In genomic region chr19:48954595-48955307, GRCh38 we compare ENCODE assay signal across 8 cellular contexts. TPM values are rescaled to one million over a fixed set of nuclear protein-coding genes. Genes with fewer than 3 reads are reported as not detected.
DNase-seq lines count a peak whose midpoint lies in the region; ATAC-seq and TF ChIP-seq lines count a peak whose summit lies in the region.

TSS of gene BAX (plus strand) at chr19:48954875. CDS start at chr19:48954929, 54 bp downstream.

- H3K9me3 ChIP-seq in BLaER1 = no peaks in the 10 kb centered on the region

- peak; percentile 56 for ATAC-seq in HG03457 (IDR thresholded peaks at IDR 0.05; ENCODE audit: unreplicated experiment)

- no peaks in the 10 kb centered on the region for H3K27me3 ChIP-seq in BLaER1

- peaks cover 46% of the 10 kb centered on the region for H3K4me1 Mint-ChIP-seq in activated CD4-positive, alpha-beta T cell treated with anti-CD3 and anti-CD28 coated beads, Interleukin-2, amount 10 ng/mL, durations not matched to agents 7 days and 5 days

- peak within 1 kb of the TSS; percentile 77 for H3K4me3 Mint-ChIP-seq in activated CD4-positive, alpha-beta T cell treated with anti-CD3 and anti-CD28 coated beads, Interleukin-2, amount 10 ng/mL, durations not matched to agents 7 days and 5 days

- peaks cover 63% of the 10 kb centered on the region for H3K4me1 ChIP-seq in BLaER1

- peak within 1 kb of the TSS; percentile 90 for H3K4me2 ChIP-seq in BLaER1

- H3K36me3 ChIP-seq in BLaER1 = peaks cover 21% of the 10 kb centered on the region

- POLR2A ChIA-PET in activated CD4-positive, alpha-beta T cell treated with anti-CD3 and anti-CD28 coated beads, Interleukin-2, amount 10 ng/mL, durations not matched to agents 7 days and 5 days (lab: Charles Lee) = interaction anchor here (0.6 to 0.7 kb wide), 3 partner anchors 13 to 167 kb away, joined by 3 to 7 read pairs (median 4); no protein-coding TSS in a partner anchor

- no peak for TF ChIP-seq CTCF in coronary artery (IDR thresholded peaks at IDR 0.05)

- H3K9me3 Mint-ChIP-seq in activated CD4-positive, alpha-beta T cell treated with anti-CD3 and anti-CD28 coated beads, Interleukin-2, amount 10 ng/mL, durations not matched to agents 7 days and 5 days = no peaks in the 10 kb centered on the region

- peaks cover 12% of the 10 kb centered on the region; the same call in 1 of the 2 replicates for H4K20me1 ChIP-seq in BLaER1

- H3K27ac ChIP-seq in BLaER1 (peak within 1 kb of the TSS; percentile 98), coronary artery (peak within 1 kb of the TSS; percentile 86 to 88)

- H3K36me3 Mint-ChIP-seq in activated CD4-positive, alpha-beta T cell treated with anti-CD3 and anti-CD28 coated beads, Interleukin-2, amount 10 ng/mL, durations not matched to agents 7 days and 5 days (ENCODE audit: low read depth) = peaks cover 39% of the 10 kb centered on the region

- peak within 1 kb of the TSS; percentile 98 for H3K9ac ChIP-seq in BLaER1

- H3K4me3 ChIP-seq in BLaER1 (peak within 1 kb of the TSS; percentile 92), coronary artery (peak within 1 kb of the TSS; percentile 87)

- CTCF ChIA-PET in activated CD4-positive, alpha-beta T cell treated with anti-CD3 and anti-CD28 coated beads, Interleukin-2, amount 10 ng/mL, durations not matched to agents 7 days and 5 days (lab: Charles Lee) = interaction anchor here (1.2 to 1.5 kb wide), 5 partner anchors 10 to 160 kb away, joined by 3 to 7 read pairs (median 5); partner anchors contain the start of gene RUVBL2

- no peaks in the 10 kb centered on the region for H3K27me3 Mint-ChIP-seq in activated CD4-positive, alpha-beta T cell treated with anti-CD3 and anti-CD28 coated beads, Interleukin-2, amount 10 ng/mL, durations not matched to agents 7 days and 5 days

- peak within 1 kb of the TSS; percentile 89 for H3K27ac Mint-ChIP-seq in activated CD4-positive, alpha-beta T cell treated with anti-CD3 and anti-CD28 coated beads, Interleukin-2, amount 10 ng/mL, durations not matched to agents 7 days and 5 days

- DNase-seq in GM19240 (ENCODE audit: insufficient read length, low spot score) = peak; percentile 96
- peak; percentile 93 to 98 for DNase-seq in NCI-H526 (lab: John Stamatoyannopoulos, UW)
- DNase-seq in activated CD4-positive, alpha-beta T cell treated with anti-CD3 and anti-CD28 coated beads, Interleukin-2, amount 10 ng/mL, durations not matched to agents 7 days and 5 days = peak; percentile 94
- peak; percentile 99 for DNase-seq in coronary artery (ENCODE audit: low spot score)
- peak; percentile 99 for DNase-seq in left kidney (ENCODE audit: low read depth, low spot score)
- DNase-seq in stimulated activated CD4-positive, alpha-beta T cell treated with anti-CD3 and anti-CD28 coated beads, Interleukin-1b, Interleukin-23, amount 100 ng/mL, for 48 hours = peak; percentile 97

RNA-seq across cellular contexts. Expression of gene BAX, which starts in this region (rescaled TPM):
- total RNA-seq in activated CD4-positive, alpha-beta T cell treated with anti-CD3 and anti-CD28 coated beads, Interleukin-2, amount 10 ng/mL, durations not matched to agents 7 days and 5 days = 100 to 1,000 TPM; 310 to 324 TPM

Comparison
In these comparisons a context has a peak if more than half of its experiments do, and no peak if none do; other contexts are left out.
1. Peak in every context shown above with its lines: DNase-seq, ATAC-seq, H3K4me3 ChIP-seq and H3K27ac ChIP-seq.